In genomic region chr6:79711167-79711566, GRCh38 we compare ENCODE assay signal across 26 cellular contexts.
"Had no signal": no experiment of that assay in that cellular context is flagged by ENCODE, and none has a peak within 500 bp of the region (broad histone marks: within the 10 kb centered on the region; RNA-seq: fewer than 3 reads in every experiment).

No MANE protein-coding gene starts in this region.

- H3K9me3 Mint-ChIP-seq: naive B cell; natural killer cell; nephron progenitor cell; neural progenitor cell; stimulated activated memory B cell treated with anti-CD40 and anti-IgM and Interleukin-4, amounts not matched to agents 10 μg/mL and 1 μg/mL and 100 μg/mL, for 72 hours; stimulated activated naive CD8-positive, alpha-beta T cell treated with anti-CD3 and anti-CD28 coated beads, Interleukin-15, amount 100 ng/mL, for 72 hours; type B pancreatic cell had no signal

- DNase-seq: islet precursor cell; left ventricle myocardium inferior; mesendoderm; naive B cell; natural killer cell; nephron progenitor cell; occipital lobe; right lobe of liver; stimulated activated CD4-positive, alpha-beta T cell treated with anti-CD3 and anti-CD28 coated beads, Interleukin-1b, Interleukin-23, amount 100 ng/mL, for 48 hours; stimulated activated CD4-positive, alpha-beta T cell treated with anti-CD3 and anti-CD28 coated beads, Interleukin-2, amount 100 ng/mL, for 48 hours; stimulated activated CD4-positive, alpha-beta T cell treated with anti-CD3 and anti-CD28 coated beads, Interleukin-4, amount 100 ng/mL, for 4 hours; stimulated activated CD8-positive, alpha-beta memory T cell treated with anti-CD3 and anti-CD28 coated beads, Interleukin-4, amount 100 ng/mL, for 48 hours; stimulated activated naive CD4-positive, alpha-beta T cell treated with Interleukin-2 at 50 U/mL for 16 hours; stimulated activated naive CD8-positive, alpha-beta T cell treated with anti-CD3 and anti-CD28 coated beads, Interleukin-15, amount 100 ng/mL, for 72 hours; substantia nigra; uterus had no signal

- H3K79me2 ChIP-seq: parathyroid adenoma had no signal

- H3K36me3 ChIP-seq: left ventricle myocardium inferior, neural progenitor cell, neutrophil, right atrium auricular region, right lobe of liver, tibial nerve, uterus had no signal

- H3K27me3 Mint-ChIP-seq: stimulated activated naive CD8-positive, alpha-beta T cell treated with anti-CD3 and anti-CD28 coated beads, Interleukin-15, amount 100 ng/mL, for 72 hours; type B pancreatic cell had no signal

- H3K27ac Mint-ChIP-seq: naive B cell; natural killer cell; nephron progenitor cell; neural progenitor cell; stimulated activated memory B cell treated with anti-CD40 and anti-IgM and Interleukin-4, amounts not matched to agents 10 μg/mL and 1 μg/mL and 100 μg/mL, for 72 hours; stimulated activated naive CD8-positive, alpha-beta T cell treated with anti-CD3 and anti-CD28 coated beads, Interleukin-15, amount 100 ng/mL, for 72 hours; type B pancreatic cell had no signal

- H3K4me2 ChIP-seq: neural progenitor cell, smooth muscle cell had no signal

- H2AFZ ChIP-seq: neural progenitor cell, parathyroid adenoma had no signal

- H3K27me3 ChIP-seq: neural progenitor cell, right atrium auricular region, right lobe of liver, tibial nerve, uterus had no signal

- ATAC-seq: natural killer cell; right lobe of liver; stimulated activated memory B cell treated with anti-CD40 and anti-IgM and Interleukin-4, amounts not matched to agents 10 μg/mL and 1 μg/mL and 100 μg/mL, for 72 hours; stimulated activated naive CD8-positive, alpha-beta T cell treated with anti-CD3 and anti-CD28 coated beads, Interleukin-15, amount 100 ng/mL, for 72 hours had no signal

- H3K4me1 Mint-ChIP-seq: naive B cell; natural killer cell; stimulated activated memory B cell treated with anti-CD40 and anti-IgM and Interleukin-4, amounts not matched to agents 10 μg/mL and 1 μg/mL and 100 μg/mL, for 72 hours had no signal

- H3K36me3 Mint-ChIP-seq: naive B cell; natural killer cell; neural progenitor cell; stimulated activated memory B cell treated with anti-CD40 and anti-IgM and Interleukin-4, amounts not matched to agents 10 μg/mL and 1 μg/mL and 100 μg/mL, for 72 hours had no signal

- H3K4me3 Mint-ChIP-seq: mesothelial cell of epicardium; naive B cell; natural killer cell; nephron progenitor cell; neural progenitor cell; stimulated activated memory B cell treated with anti-CD40 and anti-IgM and Interleukin-4, amounts not matched to agents 10 μg/mL and 1 μg/mL and 100 μg/mL, for 72 hours; stimulated activated naive CD8-positive, alpha-beta T cell treated with anti-CD3 and anti-CD28 coated beads, Interleukin-15, amount 100 ng/mL, for 72 hours; type B pancreatic cell had no signal

- H3K9me3 ChIP-seq: left ventricle myocardium inferior, neutrophil, right atrium auricular region, right lobe of liver, tibial nerve, uterus had no signal

- H3K4me1 ChIP-seq: right lobe of liver, uterus had no signal

- H3K9ac ChIP-seq: neural progenitor cell, parathyroid adenoma had no signal

- H3K27ac ChIP-seq: left ventricle myocardium inferior, neural progenitor cell, neutrophil, parathyroid adenoma, right atrium auricular region, right lobe of liver, tibial nerve, uterus had no signal

- H3K4me3 ChIP-seq: left ventricle myocardium inferior, lung, neural progenitor cell, right atrium auricular region, right lobe of liver, smooth muscle cell, tibial nerve, uterus had no signal
